17 cellular contexts compared by ENCODE assay signal in the genomic region with DNA sequence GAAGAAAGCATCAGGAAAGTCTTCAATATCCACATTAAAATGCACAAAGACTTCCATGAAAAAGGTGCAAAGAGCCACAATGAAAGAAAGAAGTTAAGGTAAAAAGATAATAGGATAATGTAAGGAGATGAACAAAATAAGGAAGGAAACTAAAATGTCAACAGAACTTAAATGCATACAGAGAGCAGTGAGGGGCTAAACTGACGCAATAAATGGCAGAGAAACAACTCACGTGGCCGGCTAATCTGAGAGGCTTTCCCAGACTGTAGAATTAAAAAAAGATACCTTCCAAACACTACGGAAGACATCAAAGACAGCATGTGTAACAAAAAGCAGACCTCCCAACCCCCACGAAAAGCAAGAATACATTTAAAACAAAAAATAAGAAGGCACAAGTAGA.
"Had no signal": no experiment of that assay in that cellular context is flagged by ENCODE, and none has a peak within 500 bp of the region (broad histone marks: within the 10 kb centered on the region; RNA-seq: fewer than 3 reads in every experiment).

No MANE protein-coding gene starts in this region.

- H2AFZ ChIP-seq: parathyroid adenoma had no signal

- H3K4me1 ChIP-seq: left ventricle myocardium inferior, parathyroid adenoma, testis had no signal

- H3K36me3 ChIP-seq: colonic mucosa, left ventricle myocardium inferior, stomach had no signal

- H3K27me3 ChIP-seq: body of pancreas, colonic mucosa, stomach, testis had no signal

- DNase-seq: activated naive CD4-positive, alpha-beta T cell treated with anti-CD3 and anti-CD28 coated beads for 36 hours; amniotic stem cell; body of pancreas; caudate nucleus; colonic mucosa; hypothalamus; kidney; left ventricle myocardium inferior; mucosa of descending colon; naive thymus-derived CD4-positive, alpha-beta T cell; stimulated activated CD4-positive, alpha-beta T cell treated with anti-CD3 and anti-CD28 coated beads, Interleukin-1b, Interleukin-23, amount 100 ng/mL, for 48 hours; stomach; T-helper 2 cell; testis had no signal

- H3K9ac ChIP-seq: parathyroid adenoma had no signal

- H3K4me3 ChIP-seq: body of pancreas, colonic mucosa, left ventricle myocardium inferior, mucosa of descending colon, stomach, testis had no signal

- H3K27ac ChIP-seq: body of pancreas, colonic mucosa, left ventricle myocardium inferior, parathyroid adenoma, stomach, testis had no signal

- ATAC-seq: activated CD4-positive, CD25-positive, alpha-beta regulatory T cell treated with anti-CD3 and anti-CD28 coated beads, Interleukin-2, amount 50 U/mL, for 24 hours; body of pancreas; esophagus mucosa; mucosa of descending colon; naive thymus-derived CD4-positive, alpha-beta T cell had no signal

- H3K9me3 ChIP-seq: body of pancreas, colonic mucosa, left ventricle myocardium inferior, mucosa of descending colon, stomach, testis had no signal
